23 cellular contexts compared by ENCODE assay signal in the genomic region with DNA sequence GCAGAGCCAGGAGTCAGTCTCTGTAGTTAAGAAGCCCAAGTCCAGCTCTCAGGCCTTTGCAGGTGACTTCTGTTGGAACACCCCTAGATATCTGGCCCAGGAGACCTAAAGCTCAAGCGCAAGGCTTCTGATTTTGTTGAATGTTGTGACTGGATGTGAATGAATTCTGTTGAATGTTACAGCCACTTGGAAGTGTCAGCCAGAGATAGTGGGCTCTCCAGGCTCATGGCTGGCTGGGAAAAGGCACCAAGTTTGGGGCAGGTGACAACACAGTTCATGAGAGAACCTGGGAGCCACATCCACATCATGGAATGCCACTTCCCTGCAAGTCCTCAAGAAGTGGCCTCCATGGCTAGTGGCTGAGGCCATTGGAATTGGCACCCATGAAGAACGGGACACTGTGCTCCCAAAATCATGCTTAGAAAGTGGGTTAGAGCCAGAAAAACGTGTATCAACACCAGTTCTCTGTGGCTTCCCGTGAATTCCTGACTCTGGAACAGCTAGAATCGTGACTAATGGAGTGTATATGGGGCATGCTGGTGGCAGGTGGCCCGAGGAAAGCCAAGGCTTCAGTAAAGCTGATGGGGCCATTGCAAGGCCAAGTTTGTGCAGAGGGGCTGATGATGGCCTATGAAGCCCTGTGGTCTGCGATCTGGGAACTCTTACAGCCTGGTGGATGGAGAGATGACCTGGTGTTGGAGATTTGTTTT. TPM values are rescaled to one million over a fixed set of nuclear protein-coding genes. Genes with fewer than 3 reads are reported as not detected.
DNase-seq lines count a peak whose midpoint lies in the region; ATAC-seq and TF ChIP-seq lines count a peak whose summit lies in the region.
"Had no signal": no experiment of that assay in that cellular context is flagged by ENCODE, and none has a peak within 500 bp of the region (broad histone marks: within the 10 kb centered on the region; RNA-seq: fewer than 3 reads in every experiment).

No MANE protein-coding gene starts in this region.

- TF ChIP-seq CTCF in CD4-positive, alpha-beta T cell (IDR thresholded peaks at IDR 0.05): no peak
- TF ChIP-seq CTCF in GM23338 (conservative IDR thresholded peaks at IDR 0.05; ENCODE audit: low read depth in 2 of 2) (no peak), foreskin keratinocyte (conservative IDR thresholded peaks at IDR 0.05) (no peak)

- no peak overlapping the region for H3K4me3 ChIP-seq in GM23338
- H3K4me3 ChIP-seq: sigmoid colon, SK-N-MC, testis had no signal

- no peaks in the 10 kb centered on the region for H3K9me3 ChIP-seq in CD4-positive, alpha-beta T cell (ENCODE audit: control insufficient read depth, low read length)
- H3K9me3 ChIP-seq: sigmoid colon, testis had no signal

- H3K79me2 ChIP-seq in GM23338 (replicated peaks; ENCODE audit: insufficient read depth): no peaks in the 10 kb centered on the region

- H3K36me3 ChIP-seq in GM23338 (ENCODE audit: insufficient read depth): no peaks in the 10 kb centered on the region
- H3K36me3 ChIP-seq: sigmoid colon, WERI-Rb-1 had no signal

- peak overlapping the region; percentile 70 for H3K4me3 Mint-ChIP-seq in CD4-positive, alpha-beta T cell
- no peak overlapping the region for H3K4me3 Mint-ChIP-seq in GM23338
- peak overlapping the region in 8 of 10 donors; percentile 33 to 90 (median 84) for H3K4me3 Mint-ChIP-seq in naive thymus-derived CD8-positive, alpha-beta T cell
- H3K4me3 Mint-ChIP-seq: effector memory CD8-positive, alpha-beta T cell; T-helper 2 cell treated with Interferon-gamma antibody and Interleukin-4, amounts not matched to agents 5 μg/mL and 100 μg/mL, for 36 hours had no signal

- POLR2A ChIA-PET in CD4-positive, alpha-beta T cell (lab: Charles Lee): interaction anchor here (0.6 to 3.0 kb wide), 7 partner anchors 10 to 496 kb away, joined by 3 to 14 read pairs (median 4); no protein-coding TSS in a partner anchor
- POLR2A ChIA-PET in naive thymus-derived CD8-positive, alpha-beta T cell (lab: Charles Lee): interaction anchor here (0.6 to 3.8 kb wide), 10 partner anchors 10 to 170 kb away, joined by 3 to 31 read pairs (median 6); a partner anchor contains a TSS

- no peaks in the 10 kb centered on the region for H3K27me3 Mint-ChIP-seq in CD4-positive, alpha-beta T cell
- peaks cover 3% of the 10 kb centered on the region for H3K27me3 Mint-ChIP-seq in GM23338 (ENCODE audit: insufficient read depth, low read depth, poor library complexity)
- H3K27me3 Mint-ChIP-seq in naive thymus-derived CD8-positive, alpha-beta T cell: no peaks in the 10 kb centered on the region

- H3K27me3 ChIP-seq in CD4-positive, alpha-beta T cell (ENCODE audit: control insufficient read depth, insufficient read depth, low read length): no peaks in the 10 kb centered on the region
- H3K27me3 ChIP-seq in GM23338 (ENCODE audit: insufficient read depth): no peaks in the 10 kb centered on the region
- H3K27me3 ChIP-seq in foreskin keratinocyte: peaks cover 15% of the 10 kb centered on the region
- H3K27me3 ChIP-seq: sigmoid colon, testis had no signal

- H3K27ac ChIP-seq in CD4-positive, alpha-beta T cell (ENCODE audit: low read depth, low read length): no peak overlapping the region
- no peak overlapping the region for H3K27ac ChIP-seq in GM23338 (ENCODE audit: low read depth)
- no peak overlapping the region for H3K27ac ChIP-seq in foreskin keratinocyte
- H3K27ac ChIP-seq: KMS-11, sigmoid colon, SK-N-MC, testis, WERI-Rb-1 had no signal

- peak overlapping the region; percentile 90 for H3K27ac Mint-ChIP-seq in CD4-positive, alpha-beta T cell
- H3K27ac Mint-ChIP-seq in GM23338: peak overlapping the region; percentile 40; the same call in 1 of the 2 replicates
- peak overlapping the region; percentile 90 to 98 (median 94) for H3K27ac Mint-ChIP-seq in naive thymus-derived CD8-positive, alpha-beta T cell
- H3K27ac Mint-ChIP-seq: effector memory CD8-positive, alpha-beta T cell; T-helper 2 cell treated with Interferon-gamma antibody and Interleukin-4, amounts not matched to agents 5 μg/mL and 100 μg/mL, for 36 hours had no signal

- H3K4me2 ChIP-seq in GM23338: no peak overlapping the region
- H3K4me2 ChIP-seq: KMS-11 had no signal

- H3K4me1 ChIP-seq in GM23338 (ENCODE audit: insufficient read depth) (peaks cover 12% of the 10 kb centered on the region), foreskin keratinocyte (peaks cover 13% of the 10 kb centered on the region)
- H3K4me1 ChIP-seq: sigmoid colon, testis had no signal

- no peak overlapping the region for H2AFZ ChIP-seq in GM23338

- no peaks in the 10 kb centered on the region for H3K9me3 Mint-ChIP-seq in CD4-positive, alpha-beta T cell
- no peaks in the 10 kb centered on the region for H3K9me3 Mint-ChIP-seq in GM23338
- H3K9me3 Mint-ChIP-seq in naive thymus-derived CD8-positive, alpha-beta T cell: peaks cover 0 to 2% (median 0%) of the 10 kb centered on the region in 9 donors
- H3K9me3 Mint-ChIP-seq: effector memory CD8-positive, alpha-beta T cell; T-helper 2 cell treated with Interferon-gamma antibody and Interleukin-4, amounts not matched to agents 5 μg/mL and 100 μg/mL, for 36 hours had no signal

- CTCF ChIA-PET in CD4-positive, alpha-beta T cell (lab: Charles Lee): interaction anchor here (1.3 to 1.9 kb wide), 5 partner anchors 10 to 31 kb away, joined by 3 to 6 read pairs (median 5); no protein-coding TSS in a partner anchor

- peaks cover 80% of the 10 kb centered on the region for H3K4me1 Mint-ChIP-seq in CD4-positive, alpha-beta T cell (ENCODE audit: low read depth)
- H3K4me1 Mint-ChIP-seq in GM23338: peaks cover 26% of the 10 kb centered on the region
- peaks cover 45 to 76% (median 64%) of the 10 kb centered on the region in 4 donors for H3K4me1 Mint-ChIP-seq in naive thymus-derived CD8-positive, alpha-beta T cell

- H3K36me3 Mint-ChIP-seq in CD4-positive, alpha-beta T cell (ENCODE audit: low read depth): peaks cover 34% of the 10 kb centered on the region
- H3K36me3 Mint-ChIP-seq in GM23338 (ENCODE audit: low read depth): no peaks in the 10 kb centered on the region
- peaks cover 2 to 6% (median 5%) of the 10 kb centered on the region in 3 donors for H3K36me3 Mint-ChIP-seq in naive thymus-derived CD8-positive, alpha-beta T cell
- H3K36me3 Mint-ChIP-seq: CD8-positive, alpha-beta memory T cell had no signal

- intact Hi-C loops in CD4-positive, alpha-beta T cell (cut with DNase I, micrococcal nuclease): loop anchor here in 1 of 2 experiments (1.0 to 2.0 kb wide), 3 partner anchors 8 to 74 kb away; a partner anchor contains a TSS

- DNase-seq in CD4-positive, alpha-beta T cell: no peak
- no peak for DNase-seq in GM23338 (ENCODE audit: low spot score)
- DNase-seq in foreskin keratinocyte: no peak
- DNase-seq in naive thymus-derived CD8-positive, alpha-beta T cell: no peak
- DNase-seq in NCI-H446 (lab: John Stamatoyannopoulos, UW): no peak
- DNase-seq: activated CD8-positive, alpha-beta memory T cell treated with anti-CD3 and anti-CD28 coated beads, Interleukin-2, amount 50 U/mL, for 48 hours; activated naive CD4-positive, alpha-beta T cell treated with anti-CD3 and anti-CD28 coated beads, Interleukin-2, amount 50 U/mL, for 16 hours; DMS53; effector memory CD8-positive, alpha-beta T cell; GF-D8; NCI-H1694; NCI-H2171; sigmoid colon; testis; WERI-Rb-1 had no signal

- no peaks in the 10 kb centered on the region for H4K20me1 ChIP-seq in GM23338 (replicated peaks; ENCODE audit: insufficient read depth)

- 0 out of 2 replicates have a peak, but pooled peaks cover 2% of the 10 kb centered on the region for H3K9me2 ChIP-seq in GM23338 (ENCODE audit: insufficient read depth)

- ATAC-seq in CD4-positive, alpha-beta T cell (ENCODE audit: poor library complexity): no peak
- no peak for ATAC-seq in GM23338
- peak; percentile 59 for ATAC-seq in foreskin keratinocyte
- no peak for ATAC-seq in naive thymus-derived CD8-positive, alpha-beta T cell
- no peak for ATAC-seq in GM21786 (IDR thresholded peaks at IDR 0.05; ENCODE audit: unreplicated experiment)
- no peak for ATAC-seq in HG03196 (IDR thresholded peaks at IDR 0.05; ENCODE audit: unreplicated experiment)
- ATAC-seq: effector memory CD8-positive, alpha-beta T cell had no signal

- no peaks in the 10 kb centered on the region for H3F3A ChIP-seq in GM23338 (replicated peaks; ENCODE audit: low read depth)

TF ChIP-seq in GM23338, 12 proteins besides CTCF, POLR2A, EP300 and RAD21 (continues in another document):
- no peak for TF ChIP-seq JUNB (IDR thresholded peaks at IDR 0.05; ENCODE audit: unreplicated experiment)
- TF ChIP-seq, protein P1, sequence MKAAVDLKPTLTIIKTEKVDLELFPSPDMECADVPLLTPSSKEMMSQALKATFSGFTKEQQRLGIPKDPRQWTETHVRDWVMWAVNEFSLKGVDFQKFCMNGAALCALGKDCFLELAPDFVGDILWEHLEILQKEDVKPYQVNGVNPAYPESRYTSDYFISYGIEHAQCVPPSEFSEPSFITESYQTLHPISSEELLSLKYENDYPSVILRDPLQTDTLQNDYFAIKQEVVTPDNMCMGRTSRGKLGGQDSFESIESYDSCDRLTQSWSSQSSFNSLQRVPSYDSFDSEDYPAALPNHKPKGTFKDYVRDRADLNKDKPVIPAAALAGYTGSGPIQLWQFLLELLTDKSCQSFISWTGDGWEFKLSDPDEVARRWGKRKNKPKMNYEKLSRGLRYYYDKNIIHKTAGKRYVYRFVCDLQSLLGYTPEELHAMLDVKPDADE (IDR thresholded peaks at IDR 0.05): no peak
- TF ChIP-seq ZNF331 (CRISPR knock-in tag; IDR thresholded peaks at IDR 0.05; ENCODE audit: low read depth): no peak
- no peak for TF ChIP-seq ZNF114 (CRISPR knock-in tag; IDR thresholded peaks at IDR 0.05)
- TF ChIP-seq STAT1 (IDR thresholded peaks at IDR 0.05; ENCODE audit: unreplicated experiment): no peak
- TF ChIP-seq POLR2AphosphoS5 (IDR thresholded peaks at IDR 0.05; ENCODE audit: low read depth): no peak

RNA-seq across cellular contexts. Expression of a gene that starts 30.2 kb away (rescaled TPM):
- 10 to 100 TPM in 1 of 2 experiments, 1 to 10 TPM in 1; 9.4 to 10.3 TPM for total RNA-seq in CD4-positive, alpha-beta T cell
- total RNA-seq in GM23338 (2014; rRNA removed; shearing (Covaris generic)): not detected in 2 replicates
- 0.10 TPM in 1 of 2 replicates, not detected in the other for polyA plus RNA-seq in GM23338 (2016; fragmentation: Nextera tagmentation; extraction: Ambion mirVana)
- 0.03 TPM in 1 of 2 replicates, not detected in the other for total RNA-seq in foreskin keratinocyte
- polyA plus RNA-seq in foreskin keratinocyte: 0.02 TPM in 1 of 2 replicates, not detected in the other
- 10 to 100 TPM; 10.5 to 10.6 TPM for total RNA-seq in naive thymus-derived CD8-positive, alpha-beta T cell
- polyA plus RNA-seq in naive thymus-derived CD8-positive, alpha-beta T cell: 10 to 100 TPM in 1 of 3 donors, 1 to 10 TPM in 2; 2.8 to 11.8 (median 5.4) TPM
- total RNA-seq: mesenteric fat pad, RPMI7951, sigmoid colon had no signal

Comparison
In these comparisons a context has a peak if more than half of its experiments do, and no peak if none do; other contexts are left out.
1. H3K27ac Mint-ChIP-seq: peak in every context shown above with its lines; median percentile 94 in naive thymus-derived CD8-positive, alpha-beta T cell; 90 in CD4-positive, alpha-beta T cell; 40 in GM23338.
2. RNA of a gene that starts 30.2 kb away (total RNA-seq): 10.5 to 10.6 TPM in naive thymus-derived CD8-positive, alpha-beta T cell and 9.4 to 10.3 TPM in CD4-positive, alpha-beta T cell; not detected in GM23338 and 0.03 TPM in foreskin keratinocyte; every median in the first group is over 10 times any median in the second.